ENCODE assay signal across 8 cellular contexts in genomic region chr18:48161201-48161910, GRCh38.
DNase-seq lines count a peak whose midpoint lies in the region; TF ChIP-seq lines count a peak whose summit lies in the region.

No MANE protein-coding gene starts in this region.

- TF ChIP-seq CTCF in HEK293 (tag by site-specific recombination; IDR thresholded peaks at IDR 0.05) (no peak), WERI-Rb-1 (IDR thresholded peaks at IDR 0.05; ENCODE audit: low read depth, low read length) (no peak), breast epithelium (IDR thresholded peaks at IDR 0.05) (no peak)

- H3K9ac ChIP-seq in iPS-20b (ENCODE audit: low read depth, low read length) (peak overlapping the region; percentile 54; the same call in 1 of the 2 replicates), skeletal muscle tissue (ENCODE audit: low read depth in 1 of 3, low read length in 3 of 3) (peak overlapping the region; percentile 50 to 81 (median 60))

- H3K4me1 ChIP-seq in HEK293 (ENCODE audit: control insufficient read depth, insufficient read depth, low read length): peaks cover 9% of the 10 kb centered on the region; the same call in 1 of the 2 replicates
- peaks cover 3 to 31% of the 10 kb centered on the region in 2 donors for H3K4me1 ChIP-seq in breast epithelium
- no peaks in the 10 kb centered on the region; the same call in 1 of the 2 replicates for H3K4me1 ChIP-seq in iPS-20b (ENCODE audit: insufficient read depth, low read length)
- H3K4me1 ChIP-seq in skeletal muscle tissue (ENCODE audit: control insufficient read depth in 3 of 3, insufficient read depth in 3 of 3, low read length in 3 of 3): peaks cover 13 to 14% (median 13%) of the 10 kb centered on the region in 3 donors

- no peaks in the 10 kb centered on the region for H3K36me3 ChIP-seq in HEK293 (ENCODE audit: control insufficient read depth in 2 of 2, insufficient read depth in 1 of 2, low read length in 2 of 2)
- no peaks in the 10 kb centered on the region for H3K36me3 ChIP-seq in WERI-Rb-1
- H3K36me3 ChIP-seq in breast epithelium: no peaks in the 10 kb centered on the region
- H3K36me3 ChIP-seq in iPS-20b (ENCODE audit: insufficient read depth, low read depth, low read length): no peaks in the 10 kb centered on the region
- no peaks in the 10 kb centered on the region for H3K36me3 ChIP-seq in skeletal muscle tissue (ENCODE audit: control insufficient read depth in 3 of 3, insufficient read depth in 3 of 3, low read length in 3 of 3)

- H3K27me3 ChIP-seq in WERI-Rb-1 (ENCODE audit: insufficient read depth, low read depth, severe bottlenecking) (no peaks in the 10 kb centered on the region), breast epithelium (no peaks in the 10 kb centered on the region), iPS-20b (ENCODE audit: insufficient read depth, low read length) (peaks cover 50% of the 10 kb centered on the region), skeletal muscle tissue (ENCODE audit: control insufficient read depth in 3 of 3, insufficient read depth in 3 of 3, low read length in 3 of 3) (no peaks in the 10 kb centered on the region)

- CTCF ChIA-PET in HEK293 (lab: Yijun Ruan, JAX): interaction anchor here (2.0 kb wide), 1 partner anchor 286 kb away, joined by 6 read pairs; no protein-coding TSS in a partner anchor

- intact Hi-C loops in breast epithelium (cut with DNase I; ENCODE audit: low total_unique reads): no loop called here

- DNase-seq in Daoy (ENCODE audit: low read depth) (peak; percentile 80), NCI-H1092 treated with DMSO at 0.1 percent for 48 hours (lab: John Stamatoyannopoulos, UW) (peak; percentile 92), WERI-Rb-1 (peak; percentile 86), breast epithelium (ENCODE audit: low spot score in 2 of 2) (peak; percentile 67 to 85), DMS114 treated with DMSO at 0.1 percent for 48 hours (lab: John Stamatoyannopoulos, UW; ENCODE audit: unreplicated experiment) (no peak)

- no peak for TF ChIP-seq POLR2A in breast epithelium (IDR thresholded peaks at IDR 0.05)

- H3K4me3 ChIP-seq in HEK293 (ENCODE audit: low read depth, low read length) (peak overlapping the region; percentile 52), WERI-Rb-1 (ENCODE audit: low read depth, low read length) (peak overlapping the region; percentile 39), breast epithelium (peak overlapping the region; percentile 52 to 83 (median 66)), iPS-20b (ENCODE audit: low read length) (peak overlapping the region; percentile 73), skeletal muscle tissue (ENCODE audit: low read length in 3 of 3) (peak overlapping the region; percentile 69 to 76 (median 71))

- H3K9me3 ChIP-seq in HEK293 (ENCODE audit: control insufficient read depth, insufficient read depth, low read depth, low read length): no peaks in the 10 kb centered on the region
- no peaks in the 10 kb centered on the region for H3K9me3 ChIP-seq in WERI-Rb-1 (ENCODE audit: severe bottlenecking)
- no peaks in the 10 kb centered on the region for H3K9me3 ChIP-seq in breast epithelium
- no peaks in the 10 kb centered on the region for H3K9me3 ChIP-seq in iPS-20b (ENCODE audit: insufficient read depth, low read depth, low read length)
- no peaks in the 10 kb centered on the region for H3K9me3 ChIP-seq in skeletal muscle tissue (ENCODE audit: control insufficient read depth in 3 of 3, low read length in 3 of 3)

- POLR2A ChIA-PET in HEK293 (lab: Yijun Ruan, JAX): interaction anchor here (0.6 to 2.6 kb wide), 16 partner anchors 9 to 323 kb away, joined by 3 to 17 read pairs (median 5); no protein-coding TSS in a partner anchor

- H3K27ac ChIP-seq in HEK293 (ENCODE audit: extremely low read depth, low read depth, low read length) (peak overlapping the region; percentile 73; the same call in 1 of the 2 replicates), WERI-Rb-1 (peak overlapping the region; percentile 64), breast epithelium (peak overlapping the region; percentile 88 to 96), iPS-20b (ENCODE audit: low read length) (no peak overlapping the region), skeletal muscle tissue (ENCODE audit: low read depth, low read length) (peak overlapping the region; percentile 65)

TF ChIP-seq in HEK293, 187 proteins besides CTCF, POLR2A, EP300 and RAD21 (continues in another document):
- TF ChIP-seq ZNF398 (tag by site-specific recombination; IDR thresholded peaks at IDR 0.05) (peak; percentile 72), ZBTB8A (tag by site-specific recombination; IDR thresholded peaks at IDR 0.05) (peak; percentile 96), ZNF600 (tag by site-specific recombination; IDR thresholded peaks at IDR 0.05) (peak; percentile 55), ZXDB (tag by site-specific recombination; IDR thresholded peaks at IDR 0.05) (0 out of 2 replicates have a peak, but pooled peaks have one; percentile 11), ZBTB11 (tag by site-specific recombination; conservative IDR thresholded peaks at IDR 0.05; ENCODE audit: low read depth) (peak; percentile 22; the same call in 1 of the 2 replicates), KLF8 (tag by site-specific recombination; IDR thresholded peaks at IDR 0.05) (0 out of 2 replicates have a peak, but pooled peaks have one; percentile 35), KLF17 (tag by site-specific recombination; IDR thresholded peaks at IDR 0.05) (peak; percentile 49; the same call in 1 of the 2 replicates), IKZF3 (tag by site-specific recombination; IDR thresholded peaks at IDR 0.05) (peak; percentile 54; the same call in 1 of the 2 replicates), SP7 (tag by site-specific recombination; IDR thresholded peaks at IDR 0.05) (0 out of 2 replicates have a peak, but pooled peaks have one; percentile 10), ZNF341 (tag by site-specific recombination; IDR thresholded peaks at IDR 0.05; ENCODE audit: low read depth) (peak; percentile 96), ZFP69B (tag by site-specific recombination; IDR thresholded peaks at IDR 0.05) (peak; percentile 48; the same call in 1 of the 2 replicates), ZNF146 (tag by site-specific recombination; IDR thresholded peaks at IDR 0.05) (no peak), ZNF335 (tag by site-specific recombination; conservative IDR thresholded peaks at IDR 0.05) (peak; percentile 44; the same call in 1 of the 2 replicates), HOXC10 (CRISPR knock-in tag; IDR thresholded peaks at IDR 0.05) (no peak), ZNF768 (tag by site-specific recombination; IDR thresholded peaks at IDR 0.05) (no peak), ZNF426 (tag by site-specific recombination; IDR thresholded peaks at IDR 0.05) (no peak)
